ENCODE assay signal across 9 cellular contexts in genomic region chr16:85460252-85460982, GRCh38.
DNase-seq lines count a peak whose midpoint lies in the region; ATAC-seq and TF ChIP-seq lines count a peak whose summit lies in the region.
"Had no signal": no experiment of that assay in that cellular context is flagged by ENCODE, and none has a peak within 500 bp of the region (broad histone marks: within the 10 kb centered on the region; RNA-seq: fewer than 3 reads in every experiment).

No MANE protein-coding gene starts in this region.

- H3K27me3 ChIP-seq in IMR-90 (ENCODE audit: control insufficient read depth, insufficient read depth, low read length) (no peaks in the 10 kb centered on the region), adrenal gland (no peaks in the 10 kb centered on the region), mesenchymal stem cell (ENCODE audit: control insufficient read depth in 1 of 2, insufficient read depth in 1 of 2, low read length in 2 of 2) (peaks cover 8 to 19% of the 10 kb centered on the region in 2 experiments), testis (no peaks in the 10 kb centered on the region), tibial artery (peaks cover 0 to 28% of the 10 kb centered on the region in 2 donors)

- H4K5ac ChIP-seq in IMR-90 (ENCODE audit: low read depth, low read length): no peak overlapping the region

- no peaks in the 10 kb centered on the region for H3K36me3 ChIP-seq in IMR-90 (ENCODE audit: control insufficient read depth, insufficient read depth, low read length)
- H3K36me3 ChIP-seq in adrenal gland (replicated peaks in 1 of 2): no peaks in the 10 kb centered on the region
- H3K36me3 ChIP-seq in mesenchymal stem cell (ENCODE audit: control insufficient read depth in 1 of 2, insufficient read depth in 2 of 2, low read depth in 1 of 2, low read length in 2 of 2): no peaks in the 10 kb centered on the region
- no peaks in the 10 kb centered on the region for H3K36me3 ChIP-seq in testis (ENCODE audit: low read depth, missing control alignments)
- no peaks in the 10 kb centered on the region for H3K36me3 ChIP-seq in tibial artery
- H3K36me3 ChIP-seq: brain microvascular endothelial cell had no signal

- no peak for TF ChIP-seq POLR2A in IMR-90 (IDR thresholded peaks at IDR 0.05; ENCODE audit: low read depth, low read length)
- no peak for TF ChIP-seq POLR2A in adrenal gland (IDR thresholded peaks at IDR 0.05)
- no peak for TF ChIP-seq POLR2A in testis (IDR thresholded peaks at IDR 0.05)

- CTCF ChIA-PET in IMR-90 (lab: Yijun Ruan, JAX): interaction anchor here (0.7 kb wide), 1 partner anchor 12 kb away, joined by 3 read pairs; no protein-coding TSS in a partner anchor

- peak; percentile 8; the same call in 1 of the 2 replicates for ATAC-seq in IMR-90 (ENCODE audit: low read depth)

- no peak for DNase-seq in IMR-90
- peak in 1 of 7 donors; percentile 35 for DNase-seq in adrenal gland
- DNase-seq in mesenchymal stem cell: peak; percentile 79
- peak; percentile 81 for DNase-seq in testis
- no peak for DNase-seq in stimulated activated CD4-positive, alpha-beta T cell treated with anti-CD3 and anti-CD28 coated beads, Interleukin-2, amount 100 ng/mL, for 48 hours
- DNase-seq in tibial artery: no peak
- DNase-seq in activated CD4-positive, alpha-beta T cell treated with anti-CD3 and anti-CD28 coated beads for 1 hour: no peak
- DNase-seq: activated CD8-positive, alpha-beta memory T cell treated with anti-CD3 and anti-CD28 coated beads for 24 hours; brain microvascular endothelial cell had no signal

- H3K9me3 ChIP-seq in IMR-90 (ENCODE audit: control insufficient read depth, insufficient read depth, low read length) (no peaks in the 10 kb centered on the region), adrenal gland (replicated peaks in 1 of 3) (no peaks in the 10 kb centered on the region), mesenchymal stem cell (ENCODE audit: control insufficient read depth, low read length) (no peaks in the 10 kb centered on the region), testis (no peaks in the 10 kb centered on the region), tibial artery (no peaks in the 10 kb centered on the region)

- WGBS in IMR-90 (ENCODE audit: extremely low coverage in 2 of 2, insufficient read length in 1 of 2), 2 experiments: 37% methylated on average over 10 of the region's 22 CpGs; no CpG with 5 or more reads in 1 of the 2 experiments
- 49 to 64% (median 61%) methylated on average over 22 of the region's 22 CpGs for WGBS in adrenal gland, 4 donors
- WGBS in mesenchymal stem cell: 31% methylated on average over 22 of the region's 22 CpGs
- WGBS in testis, 2 donors: 34 to 51% methylated on average over 22 of the region's 22 CpGs

- peak overlapping the region; percentile 68 for H3K4ac ChIP-seq in IMR-90 (ENCODE audit: low read depth, low read length)
- H3K4ac ChIP-seq in mesenchymal stem cell (ENCODE audit: low read depth in 1 of 2, low read length in 2 of 2): peak overlapping the region in 1 of 2 experiments; percentile 59

- H3K79me1 ChIP-seq in IMR-90 (ENCODE audit: low read depth in 1 of 2, low read length in 2 of 2) (peaks cover 0 to 34% of the 10 kb centered on the region in 2 experiments; a peak in 2 of 4 replicates), mesenchymal stem cell (replicated peaks; ENCODE audit: low read length, poor library complexity, severe bottlenecking) (peaks cover 8% of the 10 kb centered on the region)

- H2BK20ac ChIP-seq in IMR-90 (ENCODE audit: low read depth, low read length): 0 out of 2 replicates have a peak overlapping the region, but pooled peaks have one; percentile 41

- H3K9me1 ChIP-seq in IMR-90 (ENCODE audit: insufficient read depth, low read length): peaks cover 16% of the 10 kb centered on the region; the same call in 1 of the 2 replicates

- H2BK5ac ChIP-seq in IMR-90 (ENCODE audit: low read depth, low read length, poor library complexity, severe bottlenecking) (no peak overlapping the region), mesenchymal stem cell (ENCODE audit: low read depth, low read length, poor library complexity, severe bottlenecking) (no peak overlapping the region)

- no peak overlapping the region for H3K18ac ChIP-seq in IMR-90 (ENCODE audit: low read depth, low read length)
- peak overlapping the region; percentile 9 to 63 for H3K18ac ChIP-seq in mesenchymal stem cell (ENCODE audit: low read depth in 1 of 2, low read length in 2 of 2)

- no peak for TF ChIP-seq CTCF in IMR-90 (conservative IDR thresholded peaks at IDR 0.05; ENCODE audit: low read depth, low read length)
- no peak for TF ChIP-seq CTCF in adrenal gland (IDR thresholded peaks at IDR 0.05)
- TF ChIP-seq CTCF in testis (IDR thresholded peaks at IDR 0.05): no peak
- TF ChIP-seq CTCF in tibial artery (IDR thresholded peaks at IDR 0.05): no peak

- TF ChIP-seq RAD21 in IMR-90 (IDR thresholded peaks at IDR 0.05; ENCODE audit: low read length): no peak

- peaks cover 84% of the 10 kb centered on the region for H4K20me1 ChIP-seq in IMR-90 (ENCODE audit: insufficient read depth, low read length)

- H3K4me1 ChIP-seq in IMR-90 (ENCODE audit: control insufficient read depth, insufficient read depth, low read length) (peaks cover 31% of the 10 kb centered on the region), adrenal gland (replicated peaks in 1 of 2) (peaks cover 33 to 61% of the 10 kb centered on the region in 2 donors), mesenchymal stem cell (ENCODE audit: control insufficient read depth, insufficient read depth, low read depth, low read length) (peaks cover 82% of the 10 kb centered on the region), testis (peaks cover 93% of the 10 kb centered on the region), tibial artery (peaks cover 0 to 41% (median 28%) of the 10 kb centered on the region in 4 donors)

- H3K4me2 ChIP-seq in IMR-90 (ENCODE audit: low read depth, low read length) (peak overlapping the region; percentile 5; the same call in 1 of the 2 replicates), mesenchymal stem cell (ENCODE audit: low read length, poor library complexity, severe bottlenecking) (no peak overlapping the region)

- no peak overlapping the region for H3K27ac ChIP-seq in IMR-90 (ENCODE audit: insufficient read depth, low read length)
- peak overlapping the region in 3 of 5 donors; percentile 48 to 75 (median 66) for H3K27ac ChIP-seq in adrenal gland
- no peak overlapping the region for H3K27ac ChIP-seq in mesenchymal stem cell (ENCODE audit: low read length, poor library complexity, severe bottlenecking)
- H3K27ac ChIP-seq in testis: peak overlapping the region; percentile 52 to 58
- no peak overlapping the region for H3K27ac ChIP-seq in tibial artery
- H3K27ac ChIP-seq: brain microvascular endothelial cell had no signal

- H3K14ac ChIP-seq in IMR-90 (replicated peaks; ENCODE audit: low read depth, low read length): no peak overlapping the region
- H3K14ac ChIP-seq in mesenchymal stem cell (ENCODE audit: low read length in 2 of 2): peak overlapping the region in 1 of 2 experiments; percentile 30

- intact Hi-C loops in IMR-90 (cut with micrococcal nuclease) (no loop called here), adrenal gland (cut with DNase I) (no loop called here), testis (cut with DNase I; ENCODE audit: low total_unique reads) (no loop called here), tibial artery (cut with DNase I; ENCODE audit: low total_unique reads) (no loop called here)

- H3K9ac ChIP-seq in IMR-90 (ENCODE audit: low read depth, low read length) (no peak overlapping the region), mesenchymal stem cell (ENCODE audit: low read length) (peak overlapping the region; percentile 7)

- H2BK120ac ChIP-seq in IMR-90 (ENCODE audit: low read depth, low read length) (peak overlapping the region; percentile 37; the same call in 1 of the 2 replicates), mesenchymal stem cell (ENCODE audit: low read depth, low read length) (no peak overlapping the region)

- H3K56ac ChIP-seq in IMR-90 (ENCODE audit: extremely low read depth, insufficient read depth, low read length): no peak overlapping the region

- H2BK12ac ChIP-seq in mesenchymal stem cell (ENCODE audit: low read length in 2 of 2): peak overlapping the region; percentile 23 to 54

- H3K23ac ChIP-seq in IMR-90 (ENCODE audit: low read depth, low read length) (no peak overlapping the region), mesenchymal stem cell (ENCODE audit: low read length in 2 of 2) (no peak overlapping the region)

- peak overlapping the region; percentile 9 for H2AFZ ChIP-seq in IMR-90 (replicated peaks; ENCODE audit: low read length, poor library complexity)
- no peak overlapping the region for H2AFZ ChIP-seq in mesenchymal stem cell (ENCODE audit: low read depth, low read length)

- no TSS peak for BruUV-seq in IMR-90 (replicated peaks; lab: Mats Ljungman, UMichigan)

- no peak overlapping the region for H3K4me3 ChIP-seq in IMR-90 (ENCODE audit: insufficient read depth, low read depth, low read length)
- no peak overlapping the region for H3K4me3 ChIP-seq in adrenal gland
- H3K4me3 ChIP-seq in mesenchymal stem cell (ENCODE audit: insufficient read depth in 1 of 2, low read depth in 1 of 2, low read length in 2 of 2): peak overlapping the region in 1 of 2 experiments; percentile 22
- no peak overlapping the region for H3K4me3 ChIP-seq in testis
- H3K4me3 ChIP-seq in tibial artery: no peak overlapping the region

- peak overlapping the region in 1 of 2 experiments; percentile 30; a peak in 1 of 4 replicates for H4K8ac ChIP-seq in IMR-90 (ENCODE audit: low read depth in 2 of 2, low read length in 2 of 2)
- H4K8ac ChIP-seq in mesenchymal stem cell (ENCODE audit: low read length): no peak overlapping the region

- no peak overlapping the region for H2BK15ac ChIP-seq in IMR-90 (ENCODE audit: low read depth, low read length)
- H2BK15ac ChIP-seq in mesenchymal stem cell (ENCODE audit: low read depth, poor library complexity, severe bottlenecking): peak overlapping the region; percentile 45

- in situ Hi-C loops in IMR-90 (cut with MboI; ENCODE audit: low sequenced_read_pairs): no loop called here

- no peak overlapping the region for H2AK9ac ChIP-seq in IMR-90 (replicated peaks; ENCODE audit: low read depth, low read length, poor library complexity)

- dilution Hi-C loops in IMR-90 (cut with HindIII; ENCODE audit: low sequenced_read_pairs, unreplicated experiment): no loop called here

- H4K91ac ChIP-seq in IMR-90 (ENCODE audit: insufficient read depth, low read depth, low read length): peak overlapping the region; percentile 38; the same call in 1 of the 2 replicates
- no peak overlapping the region for H4K91ac ChIP-seq in mesenchymal stem cell (ENCODE audit: low read length)

- H2AK5ac ChIP-seq in IMR-90 (ENCODE audit: low read depth, low read length): peak overlapping the region; percentile 77; the same call in 1 of the 2 replicates
- H2AK5ac ChIP-seq in mesenchymal stem cell (ENCODE audit: low read length, severe bottlenecking): no peak overlapping the region

- POLR2A ChIA-PET in IMR-90 (lab: Charles Lee; ENCODE audit: unreplicated experiment): no interaction called here

TF ChIP-seq in IMR-90, 13 proteins besides CTCF, POLR2A, EP300 and RAD21 (continues in another document):
- no peak for TF ChIP-seq NFE2L2 (IDR thresholded peaks at IDR 0.05; ENCODE audit: low read depth, low read length)
- TF ChIP-seq CEBPB (IDR thresholded peaks at IDR 0.05; ENCODE audit: low read depth, low read length): no peak
- no peak for TF ChIP-seq MXI1 (IDR thresholded peaks at IDR 0.05; ENCODE audit: borderline replicate concordance, low read depth, low read length)

Comparison
In these comparisons a context has a peak if more than half of its experiments do, and no peak if none do; other contexts are left out.
1. DNase-seq: peak in mesenchymal stem cell (single experiment) and testis (single experiment); none in IMR-90 (single experiment), stimulated activated CD4-positive, alpha-beta T cell treated with anti-CD3 and anti-CD28 coated beads, Interleukin-2, amount 100 ng/mL, for 48 hours (0 of 2), tibial artery (0 of 2) and activated CD4-positive, alpha-beta T cell treated with anti-CD3 and anti-CD28 coated beads for 1 hour (single experiment).
2. H3K27ac ChIP-seq: peak in adrenal gland (3 of 5) and testis (2 of 2); none in IMR-90 (single experiment), mesenchymal stem cell (single experiment) and tibial artery (0 of 2).